ENCODE assay signal across 8 cellular contexts in the genomic region with DNA sequence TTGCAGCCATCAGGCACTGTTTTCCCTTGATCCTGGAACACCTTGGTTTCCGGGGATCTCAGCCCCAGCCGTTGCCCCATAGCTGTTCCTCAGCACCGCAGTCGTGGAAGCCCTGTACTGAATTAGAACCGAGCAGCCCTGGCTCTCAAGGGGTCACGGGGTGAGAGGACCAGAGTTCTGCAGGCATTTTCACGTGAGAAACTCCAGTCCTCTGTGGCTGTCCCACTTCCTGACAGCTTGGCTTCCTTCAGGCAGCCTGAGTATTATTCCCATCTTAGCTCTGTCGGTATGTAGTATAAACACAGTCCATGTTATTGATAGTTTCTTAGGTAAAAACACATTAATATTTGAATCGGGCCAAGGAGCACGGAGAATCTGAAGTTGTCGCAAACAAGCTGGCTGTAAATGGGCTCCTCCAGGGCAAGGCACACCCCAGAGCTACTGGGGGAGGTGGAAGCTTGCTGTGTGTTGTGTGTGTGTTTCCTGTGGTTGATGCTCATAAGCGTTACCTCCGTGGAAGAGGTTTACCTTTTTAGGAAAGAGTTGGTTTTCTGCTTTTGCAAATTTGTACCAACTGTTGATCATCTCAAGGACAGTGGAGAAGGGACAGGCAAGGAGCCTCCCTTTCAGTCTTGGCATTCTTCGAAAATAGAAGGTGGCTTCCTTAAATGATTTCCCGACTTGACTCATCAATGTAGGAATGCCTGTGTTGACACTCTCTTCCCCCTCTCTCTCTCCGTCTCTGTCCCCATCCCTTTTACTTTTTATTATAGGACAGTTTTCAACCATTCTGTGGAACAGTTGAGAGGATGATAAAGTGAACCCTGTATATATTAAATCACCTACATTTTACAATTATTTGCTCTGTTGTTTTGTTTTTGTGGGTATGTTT.
DNase-seq lines count a peak whose midpoint lies in the region; ATAC-seq and TF ChIP-seq lines count a peak whose summit lies in the region.
"Had no signal": no experiment of that assay in that cellular context is flagged by ENCODE, and none has a peak within 500 bp of the region (broad histone marks: within the 10 kb centered on the region; RNA-seq: fewer than 3 reads in every experiment).

No MANE protein-coding gene starts in this region.

- TF ChIP-seq CTCF in endothelial cell (IDR thresholded peaks at IDR 0.05; ENCODE audit: unreplicated experiment): no peak

- DNase-seq in HT1080 (ENCODE audit: low read depth): peak; percentile 39
- DNase-seq in activated CD4-positive, alpha-beta T cell treated with anti-CD3 and anti-CD28 coated beads for 4 hours: peak; percentile 56
- DNase-seq in endothelial cell (ENCODE audit: low spot score): no peak
- peak in 1 of 2 donors; percentile 64 for DNase-seq in stimulated activated effector memory CD8-positive, alpha-beta T cell treated with anti-CD3 and anti-CD28 coated beads, Interleukin-12 subunit alpha, Interleukin-12 subunit beta, amount 100 ng/mL, for 72 hours (ENCODE audit: low spot score in 2 of 2)
- DNase-seq in GOT3 (lab: John Stamatoyannopoulos, UW): no peak
- DNase-seq: NCI-H82 had no signal

- H3K27ac Mint-ChIP-seq in endothelial cell (ENCODE audit: unreplicated experiment): peak overlapping the region; percentile 61
- H3K27ac Mint-ChIP-seq in stimulated activated effector memory CD8-positive, alpha-beta T cell treated with anti-CD3 and anti-CD28 coated beads, Interleukin-12 subunit alpha, Interleukin-12 subunit beta, amount 100 ng/mL, for 72 hours: peak overlapping the region; percentile 74

- no peak overlapping the region for H3K4me3 Mint-ChIP-seq in endothelial cell (ENCODE audit: unreplicated experiment)
- H3K4me3 Mint-ChIP-seq in stimulated activated effector memory CD8-positive, alpha-beta T cell treated with anti-CD3 and anti-CD28 coated beads, Interleukin-12 subunit alpha, Interleukin-12 subunit beta, amount 100 ng/mL, for 72 hours: peak overlapping the region; percentile 58

- H3K4me1 Mint-ChIP-seq in endothelial cell (ENCODE audit: unreplicated experiment): peaks cover 27% of the 10 kb centered on the region
- peaks cover 55% of the 10 kb centered on the region for H3K4me1 Mint-ChIP-seq in stimulated activated effector memory CD8-positive, alpha-beta T cell treated with anti-CD3 and anti-CD28 coated beads, Interleukin-12 subunit alpha, Interleukin-12 subunit beta, amount 100 ng/mL, for 72 hours

- peak; percentile 73 for ATAC-seq in stimulated activated effector memory CD8-positive, alpha-beta T cell treated with anti-CD3 and anti-CD28 coated beads, Interleukin-12 subunit alpha, Interleukin-12 subunit beta, amount 100 ng/mL, for 72 hours
- no peak for ATAC-seq in HG03521 (IDR thresholded peaks at IDR 0.05; ENCODE audit: unreplicated experiment)
- no peak for ATAC-seq in GM19455 (IDR thresholded peaks at IDR 0.05; ENCODE audit: unreplicated experiment)

- H3K36me3 Mint-ChIP-seq in endothelial cell (ENCODE audit: low read depth, unreplicated experiment): peaks cover under 1% of the 10 kb centered on the region
- peaks cover 8% of the 10 kb centered on the region for H3K36me3 Mint-ChIP-seq in stimulated activated effector memory CD8-positive, alpha-beta T cell treated with anti-CD3 and anti-CD28 coated beads, Interleukin-12 subunit alpha, Interleukin-12 subunit beta, amount 100 ng/mL, for 72 hours

- peaks cover 2% of the 10 kb centered on the region for H3K27me3 Mint-ChIP-seq in endothelial cell (ENCODE audit: unreplicated experiment)

- no peaks in the 10 kb centered on the region for H3K9me3 Mint-ChIP-seq in endothelial cell (ENCODE audit: unreplicated experiment)
- no peaks in the 10 kb centered on the region for H3K9me3 Mint-ChIP-seq in stimulated activated effector memory CD8-positive, alpha-beta T cell treated with anti-CD3 and anti-CD28 coated beads, Interleukin-12 subunit alpha, Interleukin-12 subunit beta, amount 100 ng/mL, for 72 hours

Comparison
In these comparisons a context has a peak if more than half of its experiments do, and no peak if none do; other contexts are left out.
1. DNase-seq: peak in HT1080 (single experiment) and activated CD4-positive, alpha-beta T cell treated with anti-CD3 and anti-CD28 coated beads for 4 hours (2 of 2); none in endothelial cell (single experiment) and GOT3 (single experiment).